Comparison of ENCODE assay signal across 1 cellular context in genomic region chr14:67820428-67820881, GRCh38.
TF ChIP-seq lines count a peak whose summit lies in the region.

No MANE protein-coding gene starts in this region.

TF ChIP-seq in HEK293, 187 proteins besides CTCF, POLR2A, EP300 and RAD21 (continued from another document):
- TF ChIP-seq INSM2 (tag by site-specific recombination; IDR thresholded peaks at IDR 0.05), result 0 out of 2 replicates have a peak, but pooled peaks have one; percentile 41
- TF ChIP-seq PRDM1 (tag by site-specific recombination; IDR thresholded peaks at IDR 0.05), result no peak
- 0 out of 2 replicates have a peak, but pooled peaks have one; percentile 62 for TF ChIP-seq TRIM28 (IDR thresholded peaks at IDR 0.05; ENCODE audit: borderline replicate concordance, low read length)
- TF ChIP-seq PRDM6 (tag by site-specific recombination; IDR thresholded peaks at IDR 0.05), result 0 out of 2 replicates have a peak, but pooled peaks have one; percentile 23
- TF ChIP-seq ZNF623 (tag by site-specific recombination; IDR thresholded peaks at IDR 0.05), result no peak
- peak; percentile 23; the same call in 1 of the 2 replicates for TF ChIP-seq ZBTB17 (tag by site-specific recombination; IDR thresholded peaks at IDR 0.05)
- TF ChIP-seq, protein P1, sequence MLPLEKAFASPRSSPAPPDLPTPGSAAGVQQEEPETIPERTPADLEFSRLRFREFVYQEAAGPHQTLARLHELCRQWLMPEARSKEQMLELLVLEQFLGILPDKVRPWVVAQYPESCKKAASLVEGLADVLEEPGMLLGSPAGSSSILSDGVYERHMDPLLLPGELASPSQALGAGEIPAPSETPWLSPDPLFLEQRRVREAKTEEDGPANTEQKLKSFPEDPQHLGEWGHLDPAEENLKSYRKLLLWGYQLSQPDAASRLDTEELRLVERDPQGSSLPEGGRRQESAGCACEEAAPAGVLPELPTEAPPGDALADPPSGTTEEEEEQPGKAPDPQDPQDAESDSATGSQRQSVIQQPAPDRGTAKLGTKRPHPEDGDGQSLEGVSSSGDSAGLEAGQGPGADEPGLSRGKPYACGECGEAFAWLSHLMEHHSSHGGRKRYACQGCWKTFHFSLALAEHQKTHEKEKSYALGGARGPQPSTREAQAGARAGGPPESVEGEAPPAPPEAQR (tag by site-specific recombination; IDR thresholded peaks at IDR 0.05), result no peak
- no peak for TF ChIP-seq ZNF596 (tag by site-specific recombination; IDR thresholded peaks at IDR 0.05)
- TF ChIP-seq SP7 (tag by site-specific recombination; IDR thresholded peaks at IDR 0.05), result peak; percentile 50
- TF ChIP-seq WT1 (tag by site-specific recombination; IDR thresholded peaks at IDR 0.05), result peak; percentile 70
